ENCODE assay signal across 8 cellular contexts in genomic region chr6:30742316-30743098, GRCh38. TPM values are rescaled to one million over a fixed set of nuclear protein-coding genes. Genes with fewer than 3 reads are reported as not detected.
DNase-seq lines count a peak whose midpoint lies in the region; ATAC-seq and TF ChIP-seq lines count a peak whose summit lies in the region.

Gene FLOT1, minus strand, starts transcription at chr6:30742687. Its CDS starts 498 bp downstream, at chr6:30742189.

- H3K27ac Mint-ChIP-seq in neural crest cell (ENCODE audit: unreplicated experiment) = peak within 1 kb of the TSS; percentile 94

- peaks cover 17% of the 10 kb centered on the region for H3K27me3 ChIP-seq in DND-41 (ENCODE audit: insufficient read depth, low read length, poor library complexity)
- H3K27me3 ChIP-seq in GM23248 (replicated peaks; ENCODE audit: insufficient read depth) = no peaks in the 10 kb centered on the region
- H3K27me3 ChIP-seq in Loucy (ENCODE audit: insufficient read depth, low read length, poor library complexity, severe bottlenecking) = no peaks in the 10 kb centered on the region
- no peaks in the 10 kb centered on the region for H3K27me3 ChIP-seq in stomach

- peaks cover 68% of the 10 kb centered on the region for H3K4me1 ChIP-seq in DND-41 (ENCODE audit: insufficient read depth, low read length)
- peaks cover 32% of the 10 kb centered on the region for H3K4me1 ChIP-seq in GM23248 (ENCODE audit: insufficient read depth)
- peaks cover 49% of the 10 kb centered on the region for H3K4me1 ChIP-seq in Loucy (ENCODE audit: insufficient read depth, low read length, poor library complexity, severe bottlenecking)
- peaks cover 36 to 78% (median 75%) of the 10 kb centered on the region in 4 donors for H3K4me1 ChIP-seq in stomach

- in situ Hi-C loops in GM23248 (cut with MboI) = loop anchor here (10.0 to 25.0 kb wide), 2 partner anchors 72 to 345 kb away; no protein-coding TSS in a partner anchor

- intact Hi-C loops in stomach (cut with DNase I; ENCODE audit: low total_unique reads) = loop anchor here (10.0 kb wide), 1 partner anchor 82 kb away; no protein-coding TSS in a partner anchor

- no peak for TF ChIP-seq CTCF in DND-41 (IDR thresholded peaks at IDR 0.05; ENCODE audit: borderline replicate concordance, extremely low read depth, low read length, poor library complexity, severe bottlenecking)
- TF ChIP-seq CTCF in Loucy (conservative IDR thresholded peaks at IDR 0.05; ENCODE audit: low read length) = no peak
- no peak for TF ChIP-seq CTCF in fibroblast of villous mesenchyme (IDR thresholded peaks at IDR 0.05; ENCODE audit: insufficient read depth, low read depth, low read length)
- TF ChIP-seq CTCF in neural crest cell (conservative IDR thresholded peaks at IDR 0.05) = no peak
- TF ChIP-seq CTCF in stomach (IDR thresholded peaks at IDR 0.05) = no peak

- H3K9me3 ChIP-seq in DND-41 (ENCODE audit: insufficient read depth, low read length, severe bottlenecking) (no peaks in the 10 kb centered on the region), GM23248 (ENCODE audit: low read depth) (no peaks in the 10 kb centered on the region), Loucy (ENCODE audit: insufficient read depth, low read depth, low read length) (no peaks in the 10 kb centered on the region), stomach (no peaks in the 10 kb centered on the region)

- H4K20me1 ChIP-seq in DND-41 (ENCODE audit: insufficient read depth, low read length) (peaks cover 9% of the 10 kb centered on the region; the same call in 1 of the 2 replicates), GM23248 (ENCODE audit: insufficient read depth) (no peaks in the 10 kb centered on the region), Loucy (ENCODE audit: insufficient read depth, low read length, poor library complexity, severe bottlenecking) (peaks cover 17% of the 10 kb centered on the region)

- WGBS in GM23248 (ENCODE audit: low coverage in 1 of 2, low lambda C conversion rate in 2 of 2, missing lambda C conversion rate in 2 of 2), 2 experiments = 1 to 2% methylated on average over 28 to 46 of the region's 66 CpGs
- 0 to 1% (median 1%) methylated on average over 41 to 66 of the region's 66 CpGs for WGBS in stomach, 5 donors

- peaks cover 31% of the 10 kb centered on the region for H3K79me2 ChIP-seq in DND-41 (ENCODE audit: insufficient read depth, low read length)
- peaks cover 64% of the 10 kb centered on the region for H3K79me2 ChIP-seq in GM23248 (ENCODE audit: insufficient read depth)
- H3K79me2 ChIP-seq in Loucy (ENCODE audit: insufficient read depth, low read length) = peaks cover 35% of the 10 kb centered on the region

- H3K4me3 Mint-ChIP-seq in neural crest cell = peak within 1 kb of the TSS; percentile 96

- peaks cover 15% of the 10 kb centered on the region for H3K27me3 Mint-ChIP-seq in neural crest cell (ENCODE audit: low read depth)

- H3K9ac ChIP-seq in DND-41 (ENCODE audit: low read depth, low read length) (peak within 1 kb of the TSS; percentile 73), GM23248 (peak within 1 kb of the TSS; percentile 99), Loucy (ENCODE audit: low read depth, low read length, poor library complexity, severe bottlenecking) (peak within 1 kb of the TSS; percentile 89)

- peak; percentile 56 for ATAC-seq in DND-41 (ENCODE audit: insufficient read depth, low read depth)

- peaks cover 10% of the 10 kb centered on the region for H3K36me3 Mint-ChIP-seq in neural crest cell (ENCODE audit: low read depth)

- H3K4me1 Mint-ChIP-seq in neural crest cell = peaks cover 45% of the 10 kb centered on the region

- DNase-seq in DND-41 (peak; percentile 87), GM23248 (peak; percentile 98), SIG-M5 treated with dmso at 0.1 percent for 504 hours (lab: John Stamatoyannopoulos, UW; ENCODE audit: unreplicated experiment) (peak; percentile 94), activated gamma-delta T cell treated with Interleukin-2 at 50 U/mL for 16 hours (peak; percentile 86), fibroblast of villous mesenchyme (ENCODE audit: low read depth) (peak; percentile 99), neural crest cell (ENCODE audit: low read depth, low spot score) (peak; percentile 79), stomach (peak; percentile 99)

- peak within 1 kb of the TSS; percentile 73 for H3K27ac ChIP-seq in DND-41 (ENCODE audit: low read length)
- H3K27ac ChIP-seq in GM23248 = peak within 1 kb of the TSS; percentile 96
- peak within 1 kb of the TSS; percentile 89 to 99 (median 96) for H3K27ac ChIP-seq in stomach

- H3K9me2 ChIP-seq in GM23248 (ENCODE audit: insufficient read depth) (no peaks in the 10 kb centered on the region), Loucy (replicated peaks; ENCODE audit: low read depth, low read length) (no peaks in the 10 kb centered on the region)

- TF ChIP-seq EP300 in stomach (IDR thresholded peaks at IDR 0.05) = peak; percentile 20

- H2AFZ ChIP-seq in DND-41 (ENCODE audit: low read depth, low read length) = peak within 1 kb of the TSS; percentile 77
- H2AFZ ChIP-seq in GM23248 = no peak within 1 kb of the TSS
- peak within 1 kb of the TSS; percentile 69 for H2AFZ ChIP-seq in Loucy (ENCODE audit: low read length)

- peak in 1 of 4 donors; percentile 47 for TF ChIP-seq POLR2A in stomach (IDR thresholded peaks at IDR 0.05)

- H3K9me3 Mint-ChIP-seq in neural crest cell = no peaks in the 10 kb centered on the region

- H3K4me3 ChIP-seq in DND-41 (ENCODE audit: low read depth in 1 of 2, low read length in 2 of 2) (peak within 1 kb of the TSS; percentile 68 to 92; a peak in 3 of 4 replicates), GM23248 (peak within 1 kb of the TSS; percentile 98), Loucy (ENCODE audit: low read length, poor library complexity, severe bottlenecking) (peak within 1 kb of the TSS; percentile 86), fibroblast of villous mesenchyme (ENCODE audit: low read depth, low read length) (peak within 1 kb of the TSS; percentile 91), stomach (peak within 1 kb of the TSS; percentile 58 to 87 (median 72))

- peaks cover 30% of the 10 kb centered on the region for H3F3A ChIP-seq in GM23248 (ENCODE audit: insufficient read depth)
- H3F3A ChIP-seq in Loucy (ENCODE audit: low read depth) = peaks cover 11% of the 10 kb centered on the region

- H3K36me3 ChIP-seq in DND-41 (ENCODE audit: insufficient read depth, low read length) = peaks cover 29% of the 10 kb centered on the region
- peaks cover 28% of the 10 kb centered on the region for H3K36me3 ChIP-seq in GM23248 (ENCODE audit: low read depth)
- no peaks in the 10 kb centered on the region; the same call in 1 of the 2 replicates for H3K36me3 ChIP-seq in Loucy (ENCODE audit: insufficient read depth, low read length)
- H3K36me3 ChIP-seq in stomach = peaks cover 23 to 39% (median 36%) of the 10 kb centered on the region in 4 donors

- peak within 1 kb of the TSS; percentile 77 for H3K4me2 ChIP-seq in DND-41 (ENCODE audit: insufficient read depth, low read length)
- H3K4me2 ChIP-seq in GM23248 (ENCODE audit: unreplicated experiment) = peak within 1 kb of the TSS; percentile 85
- peak within 1 kb of the TSS; percentile 94 for H3K4me2 ChIP-seq in Loucy (ENCODE audit: low read depth, low read length, poor library complexity, severe bottlenecking)

RNA-seq across cellular contexts. Expression of gene FLOT1, which starts in this region (rescaled TPM):
- 156 and 165 TPM in 2 replicates for total RNA-seq in GM23248 (2014; rRNA removed; shearing (Covaris generic))
- polyA plus RNA-seq in GM23248 (2016; fragmentation: Nextera tagmentation; extraction: Ambion mirVana) (162 and 171 TPM in 2 replicates), stomach (100 to 1,000 TPM; 145 to 178 (median 151) TPM)
- total RNA-seq in fibroblast of villous mesenchyme (107 and 119 TPM in 2 replicates), neural crest cell (100 and 106 TPM in 2 replicates), stomach (100 to 1,000 TPM in 2 of 5 donors, 10 to 100 TPM in 3; 40.6 to 201 (median 74.7) TPM)

Comparison
In these comparisons a context has a peak if more than half of its experiments do, and no peak if none do; other contexts are left out.
1. Peak in every context shown above with its lines: DNase-seq, ATAC-seq, H3K4me3 ChIP-seq and H3K27ac ChIP-seq.